ENCODE assay signal across 17 cellular contexts in genomic region chr2:226622484-226622883, GRCh38.
DNase-seq lines count a peak whose midpoint lies in the region; ATAC-seq and TF ChIP-seq lines count a peak whose summit lies in the region.
"Had no signal": no experiment of that assay in that cellular context is flagged by ENCODE, and none has a peak within 500 bp of the region (broad histone marks: within the 10 kb centered on the region; RNA-seq: fewer than 3 reads in every experiment).

No MANE protein-coding gene starts in this region.

- H3K27ac Mint-ChIP-seq in WTC11, result no peak overlapping the region
- no peak overlapping the region for H3K27ac Mint-ChIP-seq in type B pancreatic cell

- no peaks in the 10 kb centered on the region for H4K20me1 ChIP-seq in hepatocyte (ENCODE audit: insufficient read depth, poor library complexity, severe bottlenecking)

- DNase-seq in DMS53 (lab: John Stamatoyannopoulos, UW) (peak; percentile 9), DMS53 treated with DMSO at 0.1 percent for 48 hours (lab: John Stamatoyannopoulos, UW; ENCODE audit: unreplicated experiment) (no peak), WTC11 (ENCODE audit: low spot score) (no peak), hepatocyte (ENCODE audit: low spot score) (no peak), type B pancreatic cell (ENCODE audit: extremely low spot score, unreplicated experiment) (no peak), occipital lobe (lab: John Stamatoyannopoulos, UW) (no peak)
- DNase-seq in stimulated activated CD4-positive, alpha-beta T cell treated with anti-CD3 and anti-CD28 coated beads, Interleukin-15, amount 100 ng/mL, for 24 hours, result no peak
- DNase-seq: 8988T; activated effector memory CD4-positive, alpha-beta T cell treated with anti-CD3 and anti-CD28 coated beads, Interleukin-2, amount 50 U/mL, for 16 hours; CD8-positive, alpha-beta memory T cell; effector memory CD4-positive, alpha-beta T cell; NCI-H1092 treated with DMSO at 0.1 percent for 48 hours; NCI-H2171 treated with DMSO at 0.1 percent for 48 hours; retina; stimulated activated CD4-positive, alpha-beta T cell treated with anti-CD3 and anti-CD28 coated beads, Interleukin-4, amount 100 ng/mL, for 4 hours had no signal

- ATAC-seq in WTC11 (peak; percentile 68), HG02798 (IDR thresholded peaks at IDR 0.05; ENCODE audit: poor library complexity, unreplicated experiment) (no peak)

- H3K27ac ChIP-seq in hepatocyte, result no peak overlapping the region
- H3K27ac ChIP-seq: ascending aorta had no signal

- H3K36me3 ChIP-seq in hepatocyte (replicated peaks; ENCODE audit: insufficient read depth, low read depth), result no peaks in the 10 kb centered on the region
- H3K36me3 ChIP-seq: ascending aorta had no signal

- no peak overlapping the region for H3K4me2 ChIP-seq in hepatocyte

- H3K4me1 Mint-ChIP-seq in WTC11 (no peaks in the 10 kb centered on the region), type B pancreatic cell (ENCODE audit: unreplicated experiment) (peaks cover 33% of the 10 kb centered on the region)
- H3K4me1 Mint-ChIP-seq: CD8-positive, alpha-beta memory T cell had no signal

- H3K9me3 ChIP-seq in hepatocyte (ENCODE audit: low read depth), result no peaks in the 10 kb centered on the region
- H3K9me3 ChIP-seq: ascending aorta had no signal

- no peak overlapping the region for H3K4me3 ChIP-seq in hepatocyte
- H3K4me3 ChIP-seq: ascending aorta had no signal

- peaks cover 12% of the 10 kb centered on the region for H3K4me1 ChIP-seq in hepatocyte (ENCODE audit: insufficient read depth)
- H3K4me1 ChIP-seq: ascending aorta had no signal

- H3K27me3 Mint-ChIP-seq in WTC11 (ENCODE audit: low read depth) (no peaks in the 10 kb centered on the region), type B pancreatic cell (peaks cover 11% of the 10 kb centered on the region)

- H3K79me2 ChIP-seq in hepatocyte, result no peaks in the 10 kb centered on the region

- H3K4me3 Mint-ChIP-seq in WTC11, result no peak overlapping the region
- no peak overlapping the region for H3K4me3 Mint-ChIP-seq in type B pancreatic cell
- H3K4me3 Mint-ChIP-seq: CD8-positive, alpha-beta memory T cell had no signal

- no peak overlapping the region for H2AFZ ChIP-seq in hepatocyte

- TF ChIP-seq CTCF in WTC11 (IDR thresholded peaks at IDR 0.05) (no peak), hepatocyte (IDR thresholded peaks at IDR 0.05; ENCODE audit: poor library complexity) (peak; percentile 9), type B pancreatic cell (conservative IDR thresholded peaks at IDR 0.05) (peak; percentile 32)

- H3K36me3 Mint-ChIP-seq in WTC11, result no peaks in the 10 kb centered on the region
- no peaks in the 10 kb centered on the region for H3K36me3 Mint-ChIP-seq in type B pancreatic cell

- CTCF ChIA-PET in WTC11 (lab: Charles Lee), result interaction anchor here (0.6 to 1.9 kb wide), 6 partner anchors 30 to 450 kb away, joined by 3 to 4 read pairs (median 4); no protein-coding TSS in a partner anchor

- WGBS in hepatocyte (ENCODE audit: low lambda C conversion rate, missing lambda C conversion rate), result 91% methylated on average over 2 of the region's 2 CpGs

- H3K27me3 ChIP-seq in hepatocyte, result no peaks in the 10 kb centered on the region
- H3K27me3 ChIP-seq: ascending aorta had no signal

- 0 out of 2 replicates have a peak, but pooled peaks cover 5% of the 10 kb centered on the region for H3K9me3 Mint-ChIP-seq in WTC11
- peaks cover 14% of the 10 kb centered on the region for H3K9me3 Mint-ChIP-seq in type B pancreatic cell
- H3K9me3 Mint-ChIP-seq: CD8-positive, alpha-beta memory T cell had no signal

- no peaks in the 10 kb centered on the region for H3K9me2 ChIP-seq in hepatocyte (replicated peaks; ENCODE audit: insufficient read depth)

- POLR2A ChIA-PET in WTC11 (lab: Charles Lee), result no interaction called here

TF ChIP-seq in WTC11, 78 proteins besides CTCF, POLR2A, EP300 and RAD21:
- TF ChIP-seq KAT7 (CRISPR knock-in tag; IDR thresholded peaks at IDR 0.05; ENCODE audit: borderline replicate concordance), result no peak
- TF ChIP-seq JAZF1 (CRISPR knock-in tag; IDR thresholded peaks at IDR 0.05), result no peak
- TF ChIP-seq EMX1 (CRISPR knock-in tag; IDR thresholded peaks at IDR 0.05), result no peak
- no peak for TF ChIP-seq MLX (CRISPR knock-in tag; IDR thresholded peaks at IDR 0.05)
- no peak for TF ChIP-seq ZMAT4 (CRISPR knock-in tag; IDR thresholded peaks at IDR 0.05)
